In the genomic region with DNA sequence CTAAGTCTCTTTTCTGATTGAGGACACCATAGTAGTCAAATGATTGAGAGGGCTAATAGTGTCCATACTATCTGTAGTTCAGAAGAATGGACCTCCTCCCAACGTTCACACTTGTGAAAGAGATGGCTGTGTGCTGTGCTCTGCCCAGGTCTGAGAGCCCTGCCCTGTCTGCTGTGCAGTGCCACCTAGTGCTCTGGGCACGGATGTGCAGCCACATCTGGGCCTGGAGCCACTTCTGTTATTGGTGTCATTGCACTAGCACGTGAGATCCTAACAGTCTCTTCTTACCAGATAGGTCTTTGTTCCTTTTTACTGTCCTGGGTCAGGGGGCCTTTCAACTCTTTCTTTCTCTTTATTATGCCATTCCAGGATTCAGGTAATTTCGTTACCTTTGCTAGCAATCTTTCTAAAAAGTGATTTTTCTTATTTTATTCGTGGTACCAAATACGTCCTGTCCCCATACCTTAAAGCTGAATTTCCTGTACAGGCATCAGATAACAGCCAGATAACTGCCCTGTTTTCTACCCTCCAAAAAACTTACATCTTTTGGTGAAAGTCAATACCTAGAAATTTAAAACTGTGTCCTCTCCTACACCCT, we compare ENCODE assay signal across 8 cellular contexts. TPM values are rescaled to one million over a fixed set of nuclear protein-coding genes. Genes with fewer than 3 reads are reported as not detected.
A peak's percentile ranks its signal among the peaks of the same experiment; 100 is the strongest.
DNase-seq lines count a peak whose midpoint lies in the region; ATAC-seq and TF ChIP-seq lines count a peak whose summit lies in the region.

No MANE protein-coding gene starts in this region.

- TF ChIP-seq EP300 in upper lobe of left lung (IDR thresholded peaks at IDR 0.05): no peak

- H3K4me3 ChIP-seq in NB4 (ENCODE audit: low read depth, low read length): no peak overlapping the region
- no peak overlapping the region for H3K4me3 ChIP-seq in upper lobe of left lung

- peak overlapping the region; percentile 77 to 85 (median 80) for H3K27ac ChIP-seq in upper lobe of left lung

- peak; percentile 96 for TF ChIP-seq CTCF in NB4 (IDR thresholded peaks at IDR 0.05; ENCODE audit: low read depth, low read length)
- peak; percentile 86 to 93 (median 90) for TF ChIP-seq CTCF in upper lobe of left lung (IDR thresholded peaks at IDR 0.05)

- H3K4me1 ChIP-seq in upper lobe of left lung: peaks cover 43 to 50% (median 45%) of the 10 kb centered on the region in 4 donors

- H3K27me3 ChIP-seq in upper lobe of left lung: no peaks in the 10 kb centered on the region

- in situ Hi-C loops in SK-MEL-5 (cut with HindIII; ENCODE audit: low pct_unique_long_range_greater_than_20kb, low sequenced_read_pairs): no loop called here

- DNase-seq in DMS79 (lab: John Stamatoyannopoulos, UW) (peak; percentile 31), HCEC 1CT (peak; percentile 77), NB4 (ENCODE audit: low read depth) (peak; percentile 82), SK-MEL-5 (ENCODE audit: low read depth, low spot score) (peak; percentile 97), head of caudate nucleus (peak; percentile 64 to 92 (median 83)), posterior vena cava (ENCODE audit: low spot score) (peak; percentile 96), upper lobe of left lung (peak; percentile 60 to 96)
- peak; percentile 28 to 70 (median 44) for DNase-seq in activated naive CD4-positive, alpha-beta T cell (lab: John Stamatoyannopoulos, UW)

- intact Hi-C loops in head of caudate nucleus (cut with DNase I): loop anchor here (10.0 kb wide), 1 partner anchor 65 kb away; no protein-coding TSS in a partner anchor
- intact Hi-C loops in posterior vena cava (cut with DNase I): loop anchor here (2.0 to 10.0 kb wide), 2 partner anchors 73 to 235 kb away; no protein-coding TSS in a partner anchor

- H3K9me3 ChIP-seq in upper lobe of left lung: no peaks in the 10 kb centered on the region

- WGBS in upper lobe of left lung, 2 donors: 28 to 35% methylated on average over 6 of the region's 6 CpGs

- H3K36me3 ChIP-seq in upper lobe of left lung: peaks cover 1 to 87% (median 41%) of the 10 kb centered on the region in 4 donors

- TF ChIP-seq POLR2A in NB4 (IDR thresholded peaks at IDR 0.05; ENCODE audit: extremely low read depth, insufficient read length) (no peak), upper lobe of left lung (IDR thresholded peaks at IDR 0.05) (no peak)

- peak; percentile 95 to 96 for ATAC-seq in upper lobe of left lung (ENCODE audit: low FRiP score in 2 of 2)

RNA-seq across cellular contexts. Expression of gene INTS3, which starts 21.7 kb away (rescaled TPM):
- 63.2 and 77.5 TPM in 2 replicates for total RNA-seq in SK-MEL-5 (2014; rRNA removed; shearing (Covaris generic))
- polyA plus RNA-seq in SK-MEL-5 (2015; cell fraction: cytosol; rRNA removed): 60.2 and 77.1 TPM in 2 replicates
- 522 and 581 TPM in 2 replicates for polyA plus RNA-seq in SK-MEL-5 (2015; cell fraction: nucleus; rRNA removed)
- total RNA-seq in posterior vena cava (10 to 100 TPM; 41.4 to 49.0 TPM), upper lobe of left lung (100 to 1,000 TPM in 1 of 6 donors, 10 to 100 TPM in 5; 58.2 to 159 (median 63.1) TPM)

RNA-seq across cellular contexts. Expression of gene SLC27A3, which starts 25.7 kb away (rescaled TPM):
- 174 and 184 TPM in 2 replicates for total RNA-seq in SK-MEL-5 (2014; rRNA removed; shearing (Covaris generic))
- 225 and 228 TPM in 2 replicates for polyA plus RNA-seq in SK-MEL-5 (2015; cell fraction: cytosol; rRNA removed)
- 398 and 617 TPM in 2 replicates for polyA plus RNA-seq in SK-MEL-5 (2015; cell fraction: nucleus; rRNA removed)
- total RNA-seq in posterior vena cava: 10 to 100 TPM; 60.5 to 64.5 TPM
- 100 to 1,000 TPM in 5 of 6 donors, 10 to 100 TPM in 1; 92.8 to 272 (median 167) TPM for total RNA-seq in upper lobe of left lung

Comparison
In these comparisons a context has a peak if more than half of its experiments do, and no peak if none do; other contexts are left out.
1. DNase-seq: peak in every context shown above with its lines; median percentile 97 in SK-MEL-5; 96 in posterior vena cava; 83 in head of caudate nucleus; 82 in NB4; 78 in upper lobe of left lung; 77 in HCEC 1CT; 44 in activated naive CD4-positive, alpha-beta T cell; 31 in DMS79.